ENCODE assay signal across 1 cellular context in genomic region chr22:27804683-27805297, GRCh38.
TF ChIP-seq lines count a peak whose summit lies in the region.

No MANE protein-coding gene starts in this region.

TF ChIP-seq in HEK293, 187 proteins besides CTCF, POLR2A, EP300 and RAD21 (continued from another document and continues in another):
- TF ChIP-seq REST (tag by site-specific recombination; IDR thresholded peaks at IDR 0.05) (no peak), KLF17 (tag by site-specific recombination; IDR thresholded peaks at IDR 0.05) (peak; percentile 44; the same call in 1 of the 2 replicates), ZNF510 (tag by site-specific recombination; IDR thresholded peaks at IDR 0.05; ENCODE audit: insufficient replicate concordance) (no peak), ZNF777 (tag by site-specific recombination; IDR thresholded peaks at IDR 0.05; ENCODE audit: borderline replicate concordance) (no peak), ZSCAN4 (tag by site-specific recombination; IDR thresholded peaks at IDR 0.05) (peak; percentile 81), ZBTB17 (tag by site-specific recombination; IDR thresholded peaks at IDR 0.05) (no peak), ZNF211 (tag by site-specific recombination; IDR thresholded peaks at IDR 0.05; ENCODE audit: low read depth) (no peak), ZNF596 (tag by site-specific recombination; IDR thresholded peaks at IDR 0.05) (no peak), TCF7L2 (IDR thresholded peaks at IDR 0.05; ENCODE audit: borderline replicate concordance, low read depth, low read length) (no peak), ZNF350 (tag by site-specific recombination; IDR thresholded peaks at IDR 0.05) (no peak), PRDM10 (tag by site-specific recombination; IDR thresholded peaks at IDR 0.05) (peak; percentile 94), ZNF600 (tag by site-specific recombination; IDR thresholded peaks at IDR 0.05) (no peak), ZFP3 (tag by site-specific recombination; IDR thresholded peaks at IDR 0.05; ENCODE audit: low read depth) (no peak), ZNF449 (tag by site-specific recombination; IDR thresholded peaks at IDR 0.05) (no peak), GFI1B (tag by site-specific recombination; IDR thresholded peaks at IDR 0.05) (no peak), ZNF138 (tag by site-specific recombination; IDR thresholded peaks at IDR 0.05; ENCODE audit: borderline replicate concordance) (no peak), ZNF184 (tag by site-specific recombination; IDR thresholded peaks at IDR 0.05) (no peak), PRDM4 (tag by site-specific recombination; IDR thresholded peaks at IDR 0.05) (no peak), PRDM6 (tag by site-specific recombination; IDR thresholded peaks at IDR 0.05) (no peak), ZNF585B (tag by site-specific recombination; IDR thresholded peaks at IDR 0.05) (no peak), ZNF624 (tag by site-specific recombination; IDR thresholded peaks at IDR 0.05) (no peak), ZNF311 (tag by site-specific recombination; IDR thresholded peaks at IDR 0.05; ENCODE audit: borderline replicate concordance) (no peak), SP2 (tag by site-specific recombination; IDR thresholded peaks at IDR 0.05) (no peak), KLF10 (tag by site-specific recombination; IDR thresholded peaks at IDR 0.05) (no peak), MYNN (tag by site-specific recombination; IDR thresholded peaks at IDR 0.05; ENCODE audit: borderline replicate concordance) (no peak), ZNF654 (tag by site-specific recombination; IDR thresholded peaks at IDR 0.05; ENCODE audit: low read depth) (peak; percentile 73), ZXDB (tag by site-specific recombination; IDR thresholded peaks at IDR 0.05) (no peak), KLF1 (tag by site-specific recombination; IDR thresholded peaks at IDR 0.05) (no peak), ZNF132 (tag by site-specific recombination; IDR thresholded peaks at IDR 0.05; ENCODE audit: borderline replicate concordance) (no peak), MZF1 (tag by site-specific recombination; IDR thresholded peaks at IDR 0.05; ENCODE audit: borderline replicate concordance) (no peak), ZBTB11 (tag by site-specific recombination; conservative IDR thresholded peaks at IDR 0.05; ENCODE audit: low read depth) (no peak), ZNF660 (tag by site-specific recombination; IDR thresholded peaks at IDR 0.05) (peak; percentile 59; the same call in 1 of the 2 replicates), ZNF394 (tag by site-specific recombination; IDR thresholded peaks at IDR 0.05; ENCODE audit: borderline replicate concordance) (no peak), PATZ1 (tag by site-specific recombination; IDR thresholded peaks at IDR 0.05) (no peak; the same call in 1 of the 2 replicates), ZNF707 (tag by site-specific recombination; IDR thresholded peaks at IDR 0.05) (no peak), ZNF266 (tag by site-specific recombination; IDR thresholded peaks at IDR 0.05; ENCODE audit: low read depth) (no peak), ZEB2 (tag by site-specific recombination; IDR thresholded peaks at IDR 0.05) (0 out of 2 replicates have a peak, but pooled peaks have one; percentile 18), ZNF433 (tag by site-specific recombination; IDR thresholded peaks at IDR 0.05; ENCODE audit: low read depth) (no peak)
